In genomic region chrX:47620303-47620685, GRCh38 we compare ENCODE assay signal across 18 cellular contexts. TPM values are rescaled to one million over a fixed set of nuclear protein-coding genes. Genes with fewer than 3 reads are reported as not detected.
DNase-seq lines count a peak whose midpoint lies in the region; ATAC-seq and TF ChIP-seq lines count a peak whose summit lies in the region.
"Had no signal": no experiment of that assay in that cellular context is flagged by ENCODE, and none has a peak within 500 bp of the region (broad histone marks: within the 10 kb centered on the region; RNA-seq: fewer than 3 reads in every experiment).

No MANE protein-coding gene starts in this region.

- intact Hi-C loops in HCT116 (cut with micrococcal nuclease): no loop called here
- intact Hi-C loops in dorsolateral prefrontal cortex (cut with DNase I): loop anchor here in 1 of 2 donors (5.0 kb wide), 1 partner anchor 58 kb away; the partner anchor contains the start of gene ARAF

- H4K20me1 ChIP-seq in HCT116 (ENCODE audit: insufficient read depth) (no peaks in the 10 kb centered on the region), neural cell (ENCODE audit: insufficient read depth) (no peaks in the 10 kb centered on the region)

- DNase-seq in NCI-H2227 treated with DMSO at 0.1 percent for 48 hours (lab: John Stamatoyannopoulos, UW) (peak; percentile 52), NCI-H2227 (lab: John Stamatoyannopoulos, UW; ENCODE audit: unreplicated experiment) (no peak), HCT116 (ENCODE audit: low read depth, low spot score) (no peak), dorsolateral prefrontal cortex (peak in 1 of 10 donors; percentile 34), NCI-H146 (lab: John Stamatoyannopoulos, UW) (no peak), NCI-H1048 (lab: John Stamatoyannopoulos, UW) (no peak), tibial nerve (ENCODE audit: low spot score in 2 of 2) (no peak)

- no peaks in the 10 kb centered on the region for H3F3A ChIP-seq in neural cell (ENCODE audit: insufficient read depth, low read length, poor library complexity, severe bottlenecking)

- CTCF ChIA-PET in HCT116 (lab: Charles Lee): no interaction called here

- no peaks in the 10 kb centered on the region for H3K9me2 ChIP-seq in HCT116 (ENCODE audit: insufficient read depth)
- H3K9me2 ChIP-seq in neural cell (ENCODE audit: insufficient read depth, low read length): no peaks in the 10 kb centered on the region

- BruUV-seq in HCT116 (replicated peaks; lab: Mats Ljungman, UMichigan): no TSS peak

- 58 to 62% methylated on average over 8 to 9 of the region's 9 CpGs for WGBS in tibial nerve, 2 donors

- H3K79me2 ChIP-seq in HCT116 (ENCODE audit: insufficient read depth, low read length): no peaks in the 10 kb centered on the region
- H3K79me2 ChIP-seq in neural cell (replicated peaks; ENCODE audit: insufficient read depth, low read length): no peaks in the 10 kb centered on the region
- H3K79me2 ChIP-seq: hepatocyte had no signal

- TF ChIP-seq CTCF in HCT116 (IDR thresholded peaks at IDR 0.05 in 2 of 3, conservative IDR thresholded peaks at IDR 0.05 in 1 of 3; ENCODE audit: borderline replicate concordance in 1 of 3, insufficient read depth in 1 of 3, low read depth in 2 of 3, low read length in 2 of 3) (no peak), dorsolateral prefrontal cortex (IDR thresholded peaks at IDR 0.05 in 54 of 56, conservative IDR thresholded peaks at IDR 0.05 in 2 of 56; ENCODE audit: low read depth in 1 of 56, partially characterized antibody in 56 of 56) (no peak), neural cell (IDR thresholded peaks at IDR 0.05; ENCODE audit: poor library complexity, severe bottlenecking) (no peak), tibial nerve (IDR thresholded peaks at IDR 0.05) (no peak)

- H2AFZ ChIP-seq in HCT116 (ENCODE audit: low read depth, low read length, poor library complexity, severe bottlenecking) (no peak overlapping the region), neural cell (ENCODE audit: low read depth, low read length) (peak overlapping the region; percentile 73)
- H2AFZ ChIP-seq: hepatocyte had no signal

- no peak overlapping the region for H3K4me3 ChIP-seq in HCT116 (replicated peaks in 1 of 2; ENCODE audit: low read depth in 1 of 2, low read length in 2 of 2)
- H3K4me3 ChIP-seq in dorsolateral prefrontal cortex: peak overlapping the region in 46 of 59 donors; percentile 4 to 70 (median 55)
- H3K4me3 ChIP-seq in neural cell (ENCODE audit: low read length): peak overlapping the region; percentile 74
- H3K4me3 ChIP-seq in tibial nerve: no peak overlapping the region
- H3K4me3 ChIP-seq: cardiac muscle cell, thyroid gland had no signal

- TF ChIP-seq POLR2A in HCT116 (IDR thresholded peaks at IDR 0.05; ENCODE audit: borderline replicate concordance, extremely low read depth, insufficient read depth, insufficient read length): no peak
- no peak for TF ChIP-seq POLR2A in tibial nerve (IDR thresholded peaks at IDR 0.05)

- no peak overlapping the region for H3K27ac ChIP-seq in HCT116 (ENCODE audit: low read depth, low read length)
- peak overlapping the region in 33 of 59 donors; percentile 10 to 83 (median 56) for H3K27ac ChIP-seq in dorsolateral prefrontal cortex
- no peak overlapping the region for H3K27ac ChIP-seq in neural cell (ENCODE audit: low read length)
- no peak overlapping the region for H3K27ac ChIP-seq in tibial nerve
- H3K27ac ChIP-seq: 22Rv1, cardiac muscle cell, hepatocyte, HL-60, KMS-11, left lung, pancreas, skin epidermis, thyroid gland had no signal

- TF ChIP-seq EP300 in neural cell (conservative IDR thresholded peaks at IDR 0.05; ENCODE audit: poor library complexity, severe bottlenecking): no peak
- TF ChIP-seq EP300 in tibial nerve (IDR thresholded peaks at IDR 0.05): no peak

- no peaks in the 10 kb centered on the region for H3K27me3 ChIP-seq in HCT116 (ENCODE audit: insufficient read depth, low read length)
- H3K27me3 ChIP-seq in dorsolateral prefrontal cortex: peaks cover 0 to 53% (median 1%) of the 10 kb centered on the region in 45 donors
- no peaks in the 10 kb centered on the region for H3K27me3 ChIP-seq in neural cell (ENCODE audit: insufficient read depth, low read depth, low read length)
- H3K27me3 ChIP-seq in tibial nerve: peaks cover 0 to 10% of the 10 kb centered on the region in 2 donors
- H3K27me3 ChIP-seq: hepatocyte, pancreas, thyroid gland had no signal

- H3K9ac ChIP-seq in HCT116 (ENCODE audit: low read length) (no peak overlapping the region), neural cell (ENCODE audit: low read length) (peak overlapping the region; percentile 66)
- H3K9ac ChIP-seq: KMS-11 had no signal

- RAD21 ChIA-PET in HCT116 (lab: Charles Lee; ENCODE audit: low non-redundant PET in 1 of 2, low total read pairs in 2 of 2, uncharacterized antibody in 2 of 2, unreplicated experiment in 2 of 2): no interaction called here

- H3K4me2 ChIP-seq in HCT116 (ENCODE audit: low read length) (no peak overlapping the region), neural cell (ENCODE audit: low read length) (no peak overlapping the region)
- H3K4me2 ChIP-seq: KMS-11 had no signal

- H3K9me3 ChIP-seq in HCT116 (ENCODE audit: control insufficient read depth in 1 of 2, insufficient read depth in 1 of 2, low read depth in 1 of 2, low read length in 2 of 2) (no peaks in the 10 kb centered on the region), neural cell (ENCODE audit: low read length) (no peaks in the 10 kb centered on the region), tibial nerve (no peaks in the 10 kb centered on the region)
- H3K9me3 ChIP-seq: left lung, pancreas, thyroid gland had no signal

- no peak for ATAC-seq in HCT116

- H3K4me1 ChIP-seq in HCT116 (ENCODE audit: control insufficient read depth in 1 of 2, insufficient read depth in 2 of 2, low read length in 2 of 2) (no peaks in the 10 kb centered on the region), tibial nerve (peaks cover 0 to 2% (median 0%) of the 10 kb centered on the region in 4 donors)
- H3K4me1 ChIP-seq: pancreas, thyroid gland had no signal

- POLR2A ChIA-PET in HCT116 (lab: Charles Lee): no interaction called here

- no peaks in the 10 kb centered on the region for H3K36me3 ChIP-seq in HCT116 (ENCODE audit: control insufficient read depth in 1 of 2, insufficient read depth in 2 of 2, low read length in 2 of 2)
- no peaks in the 10 kb centered on the region for H3K36me3 ChIP-seq in neural cell (ENCODE audit: insufficient read depth, low read length)
- no peaks in the 10 kb centered on the region for H3K36me3 ChIP-seq in tibial nerve
- H3K36me3 ChIP-seq: cardiac muscle cell, left lung, pancreas, thyroid gland had no signal

- TF ChIP-seq RAD21 in HCT116 (IDR thresholded peaks at IDR 0.05; ENCODE audit: low read depth) (no peak), neural cell (conservative IDR thresholded peaks at IDR 0.05) (no peak)

TF ChIP-seq in neural cell, 6 proteins besides CTCF, POLR2A, EP300 and RAD21 (continues in another document):
- TF ChIP-seq REST (IDR thresholded peaks at IDR 0.05; ENCODE audit: borderline replicate concordance): no peak

RNA-seq across cellular contexts. Expression of gene SYN1, which starts 0.6 kb away (rescaled TPM):
- total RNA-seq in HCT116 (2021; ENCODE audit: unreplicated experiment): 0.86 TPM
- 0.30 and 0.40 TPM in 2 replicates for polyA plus RNA-seq in HCT116 (2012)
- total RNA-seq in dorsolateral prefrontal cortex: 100 to 1,000 TPM; 127 to 711 (median 406) TPM
- polyA plus RNA-seq in neural cell: 4.3 and 6.7 TPM in 2 replicates
- polyA minus RNA-seq in neural cell: 10.7 and 10.9 TPM in 2 replicates
- 1 to 10 TPM in 1 of 4 donors, under 1 TPM in 1, not detected in 2; 0.42 to 1.2 TPM for total RNA-seq in tibial nerve
- total RNA-seq: CD4-positive, CD25-positive, alpha-beta regulatory T cell had no signal

RNA-seq across cellular contexts. Expression of gene CFP, which starts 9.4 kb away (rescaled TPM):
- total RNA-seq in HCT116 (2021; ENCODE audit: unreplicated experiment) (1.3 TPM), dorsolateral prefrontal cortex (10 to 100 TPM in 1 of 120 experiments, 1 to 10 TPM in 118, under 1 TPM in 1; 0.97 to 10.4 (median 3.0) TPM), tibial nerve (10 to 100 TPM in 3 of 4 donors, 1 to 10 TPM in 1; 2.2 to 15.6 (median 12.1) TPM)
- polyA plus RNA-seq in HCT116 (2012): 0.99 and 1.0 TPM in 2 replicates
- 2.7 and 4.8 TPM in 2 replicates for polyA plus RNA-seq in neural cell
- 1.5 and 1.7 TPM in 2 replicates for polyA minus RNA-seq in neural cell

RNA-seq across cellular contexts. Expression of gene ELK1, which starts 30.1 kb away (rescaled TPM):
- total RNA-seq in HCT116 (2021; ENCODE audit: unreplicated experiment) (57.0 TPM), dorsolateral prefrontal cortex (100 to 1,000 TPM in 50 of 120 experiments, 10 to 100 TPM in 70; 25.1 to 179 (median 92.3) TPM), tibial nerve (10 to 100 TPM; 22.9 to 38.4 (median 25.8) TPM)
- polyA plus RNA-seq in HCT116 (2012): 25.2 and 26.1 TPM in 2 replicates
- polyA plus RNA-seq in neural cell: 21.2 and 31.8 TPM in 2 replicates
- polyA minus RNA-seq in neural cell: 23.3 and 24.6 TPM in 2 replicates

RNA-seq across cellular contexts. Expression of gene TIMP1, which starts 38.1 kb away (rescaled TPM):
- total RNA-seq in HCT116 (2021; ENCODE audit: unreplicated experiment) (225 TPM), dorsolateral prefrontal cortex (100 to 1,000 TPM in 5 of 120 experiments, 10 to 100 TPM in 115; 10.4 to 247 (median 28.1) TPM), tibial nerve (100 to 1,000 TPM; 133 to 621 (median 176) TPM)
- polyA plus RNA-seq in HCT116 (2012): 464 and 491 TPM in 2 replicates
- 2.0 and 3.9 TPM in 2 replicates for polyA plus RNA-seq in neural cell
- 0.97 TPM in 1 of 2 replicates, not detected in the other for polyA minus RNA-seq in neural cell

RNA-seq across cellular contexts. Expression of gene UXT, which starts 38.7 kb away (rescaled TPM):
- total RNA-seq in HCT116 (2021; ENCODE audit: unreplicated experiment) (106 TPM), dorsolateral prefrontal cortex (10 to 100 TPM; 25.2 to 57.7 (median 42.1) TPM), tibial nerve (100 to 1,000 TPM in 3 of 4 donors, 10 to 100 TPM in 1; 95.7 to 129 (median 118) TPM)
- 175 and 192 TPM in 2 replicates for polyA plus RNA-seq in HCT116 (2012)
- 141 and 153 TPM in 2 replicates for polyA plus RNA-seq in neural cell
- polyA minus RNA-seq in neural cell: 32.6 and 33.8 TPM in 2 replicates

Comparison
In these comparisons a context has a peak if more than half of its experiments do, and no peak if none do; other contexts are left out.
1. H3K27ac ChIP-seq: peak in dorsolateral prefrontal cortex (33 of 59); none in HCT116 (single experiment), neural cell (single experiment) and tibial nerve (0 of 4).
2. H3K4me3 ChIP-seq: peak in dorsolateral prefrontal cortex (46 of 59) and neural cell (single experiment); none in HCT116 (0 of 2) and tibial nerve (0 of 4).
3. RNA of gene SYN1, which starts 0.6 kb away (total RNA-seq): 127 to 711 TPM in dorsolateral prefrontal cortex; 0.86 TPM in HCT116 (single experiment) and 0.42 to 1.2 TPM in tibial nerve; every median in the first group is over 10 times any median in the second.